In the genomic region with DNA sequence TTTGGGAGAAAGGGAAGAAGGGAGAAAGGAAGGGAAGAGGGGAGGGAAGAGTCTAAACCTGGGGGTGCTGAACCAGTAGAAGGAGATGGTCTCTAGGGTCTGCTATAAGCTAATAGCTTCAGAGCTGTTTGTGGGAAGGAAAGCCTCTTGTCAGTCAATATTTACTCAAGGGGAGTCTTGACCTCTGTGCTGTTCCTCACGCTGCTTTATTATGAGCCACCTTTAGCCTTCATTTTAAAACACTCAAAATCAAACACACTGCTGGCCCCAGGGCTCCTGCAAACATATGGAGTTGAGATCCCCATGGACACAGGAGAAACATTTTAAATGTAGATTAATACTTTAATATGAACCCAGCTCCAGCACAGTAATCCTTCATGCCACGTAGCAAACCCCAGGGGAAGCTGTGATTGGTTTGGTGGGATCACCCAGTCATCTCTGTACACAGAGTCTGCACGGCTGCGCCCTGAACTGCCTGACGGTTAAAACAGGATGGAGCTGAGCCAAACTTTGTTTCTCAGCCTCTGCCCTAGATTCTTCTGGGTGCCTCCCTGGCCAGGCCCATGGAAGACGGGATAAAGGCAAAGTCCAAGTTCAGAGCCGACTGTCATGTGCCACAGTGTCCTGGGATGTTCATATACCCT, we compare ENCODE assay signal across 1 cellular context.
TF ChIP-seq lines count a peak whose summit lies in the region.

No MANE protein-coding gene starts in this region.

TF ChIP-seq in HepG2, 621 proteins besides CTCF, POLR2A, EP300 and RAD21 (continued from another document and continues in another):
- TF ChIP-seq, protein P1, sequence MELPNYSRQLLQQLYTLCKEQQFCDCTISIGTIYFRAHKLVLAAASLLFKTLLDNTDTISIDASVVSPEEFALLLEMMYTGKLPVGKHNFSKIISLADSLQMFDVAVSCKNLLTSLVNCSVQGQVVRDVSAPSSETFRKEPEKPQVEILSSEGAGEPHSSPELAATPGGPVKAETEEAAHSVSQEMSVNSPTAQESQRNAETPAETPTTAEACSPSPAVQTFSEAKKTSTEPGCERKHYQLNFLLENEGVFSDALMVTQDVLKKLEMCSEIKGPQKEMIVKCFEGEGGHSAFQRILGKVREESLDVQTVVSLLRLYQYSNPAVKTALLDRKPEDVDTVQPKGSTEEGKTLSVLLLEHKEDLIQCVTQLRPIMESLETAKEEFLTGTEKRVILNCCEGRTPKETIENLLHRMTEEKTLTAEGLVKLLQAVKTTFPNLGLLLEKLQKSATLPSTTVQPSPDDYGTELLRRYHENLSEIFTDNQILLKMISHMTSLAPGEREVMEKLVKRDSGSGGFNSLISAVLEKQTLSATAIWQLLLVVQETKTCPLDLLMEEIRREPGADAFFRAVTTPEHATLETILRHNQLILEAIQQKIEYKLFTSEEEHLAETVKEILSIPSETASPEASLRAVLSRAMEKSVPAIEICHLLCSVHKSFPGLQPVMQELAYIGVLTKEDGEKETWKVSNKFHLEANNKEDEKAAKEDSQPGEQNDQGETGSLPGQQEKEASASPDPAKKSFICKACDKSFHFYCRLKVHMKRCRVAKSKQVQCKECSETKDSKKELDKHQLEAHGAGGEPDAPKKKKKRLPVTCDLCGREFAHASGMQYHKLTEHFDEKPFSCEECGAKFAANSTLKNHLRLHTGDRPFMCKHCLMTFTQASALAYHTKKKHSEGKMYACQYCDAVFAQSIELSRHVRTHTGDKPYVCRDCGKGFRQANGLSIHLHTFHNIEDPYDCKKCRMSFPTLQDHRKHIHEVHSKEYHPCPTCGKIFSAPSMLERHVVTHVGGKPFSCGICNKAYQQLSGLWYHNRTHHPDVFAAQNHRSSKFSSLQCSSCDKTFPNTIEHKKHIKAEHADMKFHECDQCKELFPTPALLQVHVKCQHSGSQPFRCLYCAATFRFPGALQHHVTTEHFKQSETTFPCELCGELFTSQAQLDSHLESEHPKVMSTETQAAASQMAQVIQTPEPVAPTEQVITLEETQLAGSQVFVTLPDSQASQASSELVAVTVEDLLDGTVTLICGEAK (IDR thresholded peaks at IDR 0.05), result no peak
- TF ChIP-seq, protein P1 (CRISPR knock-in tag; IDR thresholded peaks at IDR 0.05), result no peak
- no peak for TF ChIP-seq ZNF136 (CRISPR knock-in tag; IDR thresholded peaks at IDR 0.05; ENCODE audit: low read depth)
- TF ChIP-seq, protein P2, sequence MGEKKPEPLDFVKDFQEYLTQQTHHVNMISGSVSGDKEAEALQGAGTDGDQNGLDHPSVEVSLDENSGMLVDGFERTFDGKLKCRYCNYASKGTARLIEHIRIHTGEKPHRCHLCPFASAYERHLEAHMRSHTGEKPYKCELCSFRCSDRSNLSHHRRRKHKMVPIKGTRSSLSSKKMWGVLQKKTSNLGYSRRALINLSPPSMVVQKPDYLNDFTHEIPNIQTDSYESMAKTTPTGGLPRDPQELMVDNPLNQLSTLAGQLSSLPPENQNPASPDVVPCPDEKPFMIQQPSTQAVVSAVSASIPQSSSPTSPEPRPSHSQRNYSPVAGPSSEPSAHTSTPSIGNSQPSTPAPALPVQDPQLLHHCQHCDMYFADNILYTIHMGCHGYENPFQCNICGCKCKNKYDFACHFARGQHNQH (CRISPR knock-in tag; IDR thresholded peaks at IDR 0.05), result peak; percentile 52; the same call in 1 of the 2 replicates
- no peak for TF ChIP-seq POLR2G (IDR thresholded peaks at IDR 0.05; ENCODE audit: low read depth, low read length)
- TF ChIP-seq KDM5B (CRISPR knock-in tag; IDR thresholded peaks at IDR 0.05; ENCODE audit: borderline replicate concordance), result no peak
- no peak for TF ChIP-seq SRSF9 (IDR thresholded peaks at IDR 0.05; ENCODE audit: borderline replicate concordance, insufficient read depth, low read depth, low read length, poor library complexity, severe bottlenecking)
- TF ChIP-seq CERS6 (CRISPR knock-in tag; IDR thresholded peaks at IDR 0.05), result no peak
- peak; percentile 56; the same call in 1 of the 2 replicates for TF ChIP-seq HNF4A (CRISPR knock-in tag; IDR thresholded peaks at IDR 0.05)
- 0 out of 2 replicates have a peak, but pooled peaks have one; percentile 17 for TF ChIP-seq NR2F6 (IDR thresholded peaks at IDR 0.05)
- TF ChIP-seq NR2F6 (CRISPR knock-in tag; IDR thresholded peaks at IDR 0.05), result no peak
- TF ChIP-seq BHLHE40 (IDR thresholded peaks at IDR 0.05; ENCODE audit: low read length), result peak; percentile 78
- no peak for TF ChIP-seq ZNF589 (CRISPR knock-in tag; conservative IDR thresholded peaks at IDR 0.05)
- TF ChIP-seq ZFY (CRISPR knock-in tag; IDR thresholded peaks at IDR 0.05), result no peak
- 0 out of 2 replicates have a peak, but pooled peaks have one; percentile 20 for TF ChIP-seq NFIC (IDR thresholded peaks at IDR 0.05; ENCODE audit: low read length)
- no peak for TF ChIP-seq ETS1 (CRISPR knock-in tag; IDR thresholded peaks at IDR 0.05)
- peak; percentile 21; the same call in 1 of the 2 replicates for TF ChIP-seq FOXO1 (CRISPR knock-in tag; IDR thresholded peaks at IDR 0.05)
- TF ChIP-seq, protein P3, sequence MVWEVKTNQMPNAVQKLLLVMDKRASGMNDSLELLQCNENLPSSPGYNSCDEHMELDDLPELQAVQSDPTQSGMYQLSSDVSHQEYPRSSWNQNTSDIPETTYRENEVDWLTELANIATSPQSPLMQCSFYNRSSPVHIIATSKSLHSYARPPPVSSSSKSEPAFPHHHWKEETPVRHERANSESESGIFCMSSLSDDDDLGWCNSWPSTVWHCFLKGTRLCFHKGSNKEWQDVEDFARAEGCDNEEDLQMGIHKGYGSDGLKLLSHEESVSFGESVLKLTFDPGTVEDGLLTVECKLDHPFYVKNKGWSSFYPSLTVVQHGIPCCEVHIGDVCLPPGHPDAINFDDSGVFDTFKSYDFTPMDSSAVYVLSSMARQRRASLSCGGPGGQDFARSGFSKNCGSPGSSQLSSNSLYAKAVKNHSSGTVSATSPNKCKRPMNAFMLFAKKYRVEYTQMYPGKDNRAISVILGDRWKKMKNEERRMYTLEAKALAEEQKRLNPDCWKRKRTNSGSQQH (CRISPR knock-in tag; IDR thresholded peaks at IDR 0.05; ENCODE audit: low read depth), result no peak
- TF ChIP-seq ZNF264 (CRISPR knock-in tag; IDR thresholded peaks at IDR 0.05), result no peak
- TF ChIP-seq FOXK2 (IDR thresholded peaks at IDR 0.05), result no peak
- TF ChIP-seq GTF3A (CRISPR knock-in tag; conservative IDR thresholded peaks at IDR 0.05), result no peak
- TF ChIP-seq, protein P4, sequence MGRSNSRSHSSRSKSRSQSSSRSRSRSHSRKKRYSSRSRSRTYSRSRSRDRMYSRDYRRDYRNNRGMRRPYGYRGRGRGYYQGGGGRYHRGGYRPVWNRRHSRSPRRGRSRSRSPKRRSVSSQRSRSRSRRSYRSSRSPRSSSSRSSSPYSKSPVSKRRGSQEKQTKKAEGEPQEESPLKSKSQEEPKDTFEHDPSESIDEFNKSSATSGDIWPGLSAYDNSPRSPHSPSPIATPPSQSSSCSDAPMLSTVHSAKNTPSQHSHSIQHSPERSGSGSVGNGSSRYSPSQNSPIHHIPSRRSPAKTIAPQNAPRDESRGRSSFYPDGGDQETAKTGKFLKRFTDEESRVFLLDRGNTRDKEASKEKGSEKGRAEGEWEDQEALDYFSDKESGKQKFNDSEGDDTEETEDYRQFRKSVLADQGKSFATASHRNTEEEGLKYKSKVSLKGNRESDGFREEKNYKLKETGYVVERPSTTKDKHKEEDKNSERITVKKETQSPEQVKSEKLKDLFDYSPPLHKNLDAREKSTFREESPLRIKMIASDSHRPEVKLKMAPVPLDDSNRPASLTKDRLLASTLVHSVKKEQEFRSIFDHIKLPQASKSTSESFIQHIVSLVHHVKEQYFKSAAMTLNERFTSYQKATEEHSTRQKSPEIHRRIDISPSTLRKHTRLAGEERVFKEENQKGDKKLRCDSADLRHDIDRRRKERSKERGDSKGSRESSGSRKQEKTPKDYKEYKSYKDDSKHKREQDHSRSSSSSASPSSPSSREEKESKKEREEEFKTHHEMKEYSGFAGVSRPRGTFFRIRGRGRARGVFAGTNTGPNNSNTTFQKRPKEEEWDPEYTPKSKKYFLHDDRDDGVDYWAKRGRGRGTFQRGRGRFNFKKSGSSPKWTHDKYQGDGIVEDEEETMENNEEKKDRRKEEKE (IDR thresholded peaks at IDR 0.05), result no peak
- TF ChIP-seq ZNF547 (CRISPR knock-in tag; IDR thresholded peaks at IDR 0.05), result no peak
- no peak for TF ChIP-seq PRMT3 (CRISPR knock-in tag; IDR thresholded peaks at IDR 0.05; ENCODE audit: borderline replicate concordance, low read depth)
- TF ChIP-seq NR2F1 (CRISPR knock-in tag; IDR thresholded peaks at IDR 0.05), result 0 out of 4 replicates have a peak, but pooled peaks of 1 of the 2 experiments have one; percentile 36
- TF ChIP-seq POLR2AphosphoS2 (IDR thresholded peaks at IDR 0.05; ENCODE audit: low read depth, low read length), result no peak
- TF ChIP-seq PHF21A (CRISPR knock-in tag; IDR thresholded peaks at IDR 0.05), result 0 out of 2 replicates have a peak, but pooled peaks have one; percentile 24
- no peak for TF ChIP-seq KAT7 (CRISPR knock-in tag; IDR thresholded peaks at IDR 0.05; ENCODE audit: borderline replicate concordance)
- TF ChIP-seq NONO (IDR thresholded peaks at IDR 0.05), result no peak
- no peak for TF ChIP-seq NONO (CRISPR knock-in tag; conservative IDR thresholded peaks at IDR 0.05)
- TF ChIP-seq RFX1 (IDR thresholded peaks at IDR 0.05), result no peak
- peak; percentile 73 for TF ChIP-seq RARA (CRISPR knock-in tag; IDR thresholded peaks at IDR 0.05)
- TF ChIP-seq HDAC1 (CRISPR knock-in tag; IDR thresholded peaks at IDR 0.05), result no peak
- TF ChIP-seq RBM22 (optimal IDR thresholded peaks at IDR 0.05; ENCODE audit: low read length), result no peak
- TF ChIP-seq, protein P5, sequence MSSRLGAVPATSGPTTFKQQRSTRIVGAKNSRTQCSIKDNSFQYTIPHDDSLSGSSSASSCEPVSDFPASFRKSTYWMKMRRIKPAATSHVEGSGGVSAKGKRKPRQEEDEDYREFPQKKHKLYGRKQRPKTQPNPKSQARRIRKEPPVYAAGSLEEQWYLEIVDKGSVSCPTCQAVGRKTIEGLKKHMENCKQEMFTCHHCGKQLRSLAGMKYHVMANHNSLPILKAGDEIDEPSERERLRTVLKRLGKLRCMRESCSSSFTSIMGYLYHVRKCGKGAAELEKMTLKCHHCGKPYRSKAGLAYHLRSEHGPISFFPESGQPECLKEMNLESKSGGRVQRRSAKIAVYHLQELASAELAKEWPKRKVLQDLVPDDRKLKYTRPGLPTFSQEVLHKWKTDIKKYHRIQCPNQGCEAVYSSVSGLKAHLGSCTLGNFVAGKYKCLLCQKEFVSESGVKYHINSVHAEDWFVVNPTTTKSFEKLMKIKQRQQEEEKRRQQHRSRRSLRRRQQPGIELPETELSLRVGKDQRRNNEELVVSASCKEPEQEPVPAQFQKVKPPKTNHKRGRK (CRISPR knock-in tag; IDR thresholded peaks at IDR 0.05), result no peak
- TF ChIP-seq ZMYM4 (CRISPR knock-in tag; IDR thresholded peaks at IDR 0.05), result no peak
